In the genomic region with DNA sequence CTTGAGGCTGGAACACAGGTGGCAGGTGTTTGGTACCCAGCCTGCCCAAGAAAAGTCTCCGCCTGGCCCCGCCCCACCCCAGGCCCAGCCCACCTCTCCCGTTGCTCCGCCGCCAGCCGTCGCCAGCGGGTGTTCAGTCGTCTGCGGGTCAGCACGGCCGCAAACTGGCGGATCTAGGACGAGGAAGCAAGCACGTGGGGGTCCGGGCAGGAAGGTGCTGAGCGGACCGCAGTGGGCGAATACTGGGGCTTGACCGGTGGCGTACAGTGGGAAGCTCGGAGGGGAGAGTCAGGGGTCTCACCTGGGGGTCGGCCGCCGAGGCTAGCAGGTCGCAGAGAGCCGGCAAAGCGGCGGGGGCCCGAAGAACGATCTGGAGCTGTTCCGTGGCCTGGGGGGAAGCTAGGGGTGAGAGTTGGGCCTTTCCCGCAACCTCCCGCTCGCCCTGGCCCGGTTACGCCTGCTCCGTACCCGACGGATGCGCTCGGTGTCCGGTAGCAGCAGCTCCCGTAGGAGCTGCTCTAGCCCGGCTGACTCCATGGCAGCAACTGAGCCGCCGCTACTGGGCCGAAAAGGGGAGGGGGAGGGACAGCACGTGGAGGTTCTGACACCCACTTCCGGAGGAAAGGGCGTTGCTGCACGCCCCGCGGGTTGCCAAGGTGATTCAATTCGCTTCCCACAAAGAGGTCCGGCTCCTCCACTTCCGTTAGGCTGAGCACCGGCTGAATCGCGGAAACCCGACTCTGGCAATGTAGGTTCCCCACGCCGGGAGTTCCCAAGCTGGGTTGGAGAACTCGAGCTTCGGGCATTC, we compare ENCODE assay signal across 1 cellular context.
TF ChIP-seq lines count a peak whose summit lies in the region.

A gene with protein sequence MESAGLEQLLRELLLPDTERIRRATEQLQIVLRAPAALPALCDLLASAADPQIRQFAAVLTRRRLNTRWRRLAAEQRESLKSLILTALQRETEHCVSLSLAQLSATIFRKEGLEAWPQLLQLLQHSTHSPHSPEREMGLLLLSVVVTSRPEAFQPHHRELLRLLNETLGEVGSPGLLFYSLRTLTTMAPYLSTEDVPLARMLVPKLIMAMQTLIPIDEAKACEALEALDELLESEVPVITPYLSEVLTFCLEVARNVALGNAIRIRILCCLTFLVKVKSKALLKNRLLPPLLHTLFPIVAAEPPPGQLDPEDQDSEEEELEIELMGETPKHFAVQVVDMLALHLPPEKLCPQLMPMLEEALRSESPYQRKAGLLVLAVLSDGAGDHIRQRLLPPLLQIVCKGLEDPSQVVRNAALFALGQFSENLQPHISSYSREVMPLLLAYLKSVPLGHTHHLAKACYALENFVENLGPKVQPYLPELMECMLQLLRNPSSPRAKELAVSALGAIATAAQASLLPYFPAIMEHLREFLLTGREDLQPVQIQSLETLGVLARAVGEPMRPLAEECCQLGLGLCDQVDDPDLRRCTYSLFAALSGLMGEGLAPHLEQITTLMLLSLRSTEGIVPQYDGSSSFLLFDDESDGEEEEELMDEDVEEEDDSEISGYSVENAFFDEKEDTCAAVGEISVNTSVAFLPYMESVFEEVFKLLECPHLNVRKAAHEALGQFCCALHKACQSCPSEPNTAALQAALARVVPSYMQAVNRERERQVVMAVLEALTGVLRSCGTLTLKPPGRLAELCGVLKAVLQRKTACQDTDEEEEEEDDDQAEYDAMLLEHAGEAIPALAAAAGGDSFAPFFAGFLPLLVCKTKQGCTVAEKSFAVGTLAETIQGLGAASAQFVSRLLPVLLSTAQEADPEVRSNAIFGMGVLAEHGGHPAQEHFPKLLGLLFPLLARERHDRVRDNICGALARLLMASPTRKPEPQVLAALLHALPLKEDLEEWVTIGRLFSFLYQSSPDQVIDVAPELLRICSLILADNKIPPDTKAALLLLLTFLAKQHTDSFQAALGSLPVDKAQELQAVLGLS (minus strand): TSS at position 566 of the 808 bp plus-strand sequence. CDS start 29 bp downstream, at position 537.

TF ChIP-seq in GM12878, 131 proteins besides CTCF, POLR2A, EP300 and RAD21 (continued from another document and continues in another):
- TF ChIP-seq, protein P1, sequence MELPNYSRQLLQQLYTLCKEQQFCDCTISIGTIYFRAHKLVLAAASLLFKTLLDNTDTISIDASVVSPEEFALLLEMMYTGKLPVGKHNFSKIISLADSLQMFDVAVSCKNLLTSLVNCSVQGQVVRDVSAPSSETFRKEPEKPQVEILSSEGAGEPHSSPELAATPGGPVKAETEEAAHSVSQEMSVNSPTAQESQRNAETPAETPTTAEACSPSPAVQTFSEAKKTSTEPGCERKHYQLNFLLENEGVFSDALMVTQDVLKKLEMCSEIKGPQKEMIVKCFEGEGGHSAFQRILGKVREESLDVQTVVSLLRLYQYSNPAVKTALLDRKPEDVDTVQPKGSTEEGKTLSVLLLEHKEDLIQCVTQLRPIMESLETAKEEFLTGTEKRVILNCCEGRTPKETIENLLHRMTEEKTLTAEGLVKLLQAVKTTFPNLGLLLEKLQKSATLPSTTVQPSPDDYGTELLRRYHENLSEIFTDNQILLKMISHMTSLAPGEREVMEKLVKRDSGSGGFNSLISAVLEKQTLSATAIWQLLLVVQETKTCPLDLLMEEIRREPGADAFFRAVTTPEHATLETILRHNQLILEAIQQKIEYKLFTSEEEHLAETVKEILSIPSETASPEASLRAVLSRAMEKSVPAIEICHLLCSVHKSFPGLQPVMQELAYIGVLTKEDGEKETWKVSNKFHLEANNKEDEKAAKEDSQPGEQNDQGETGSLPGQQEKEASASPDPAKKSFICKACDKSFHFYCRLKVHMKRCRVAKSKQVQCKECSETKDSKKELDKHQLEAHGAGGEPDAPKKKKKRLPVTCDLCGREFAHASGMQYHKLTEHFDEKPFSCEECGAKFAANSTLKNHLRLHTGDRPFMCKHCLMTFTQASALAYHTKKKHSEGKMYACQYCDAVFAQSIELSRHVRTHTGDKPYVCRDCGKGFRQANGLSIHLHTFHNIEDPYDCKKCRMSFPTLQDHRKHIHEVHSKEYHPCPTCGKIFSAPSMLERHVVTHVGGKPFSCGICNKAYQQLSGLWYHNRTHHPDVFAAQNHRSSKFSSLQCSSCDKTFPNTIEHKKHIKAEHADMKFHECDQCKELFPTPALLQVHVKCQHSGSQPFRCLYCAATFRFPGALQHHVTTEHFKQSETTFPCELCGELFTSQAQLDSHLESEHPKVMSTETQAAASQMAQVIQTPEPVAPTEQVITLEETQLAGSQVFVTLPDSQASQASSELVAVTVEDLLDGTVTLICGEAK (IDR thresholded peaks at IDR 0.05; ENCODE audit: borderline replicate concordance): peak; percentile 100
- peak; percentile 59 to 95; a peak in 3 of 4 replicates for TF ChIP-seq SRF (IDR thresholded peaks at IDR 0.05; ENCODE audit: low read depth in 2 of 2, low read length in 2 of 2)
- no peak for TF ChIP-seq ZNF274 (IDR thresholded peaks at IDR 0.05; ENCODE audit: insufficient read depth, insufficient read length)
- peak; percentile 26; the same call in 1 of the 2 replicates for TF ChIP-seq SMC3 (IDR thresholded peaks at IDR 0.05; ENCODE audit: borderline replicate concordance, low read length)
- TF ChIP-seq RB1 (IDR thresholded peaks at IDR 0.05; ENCODE audit: borderline replicate concordance): peak; percentile 97
- TF ChIP-seq RBBP5 (conservative IDR thresholded peaks at IDR 0.05): no peak
- TF ChIP-seq, protein P2, sequence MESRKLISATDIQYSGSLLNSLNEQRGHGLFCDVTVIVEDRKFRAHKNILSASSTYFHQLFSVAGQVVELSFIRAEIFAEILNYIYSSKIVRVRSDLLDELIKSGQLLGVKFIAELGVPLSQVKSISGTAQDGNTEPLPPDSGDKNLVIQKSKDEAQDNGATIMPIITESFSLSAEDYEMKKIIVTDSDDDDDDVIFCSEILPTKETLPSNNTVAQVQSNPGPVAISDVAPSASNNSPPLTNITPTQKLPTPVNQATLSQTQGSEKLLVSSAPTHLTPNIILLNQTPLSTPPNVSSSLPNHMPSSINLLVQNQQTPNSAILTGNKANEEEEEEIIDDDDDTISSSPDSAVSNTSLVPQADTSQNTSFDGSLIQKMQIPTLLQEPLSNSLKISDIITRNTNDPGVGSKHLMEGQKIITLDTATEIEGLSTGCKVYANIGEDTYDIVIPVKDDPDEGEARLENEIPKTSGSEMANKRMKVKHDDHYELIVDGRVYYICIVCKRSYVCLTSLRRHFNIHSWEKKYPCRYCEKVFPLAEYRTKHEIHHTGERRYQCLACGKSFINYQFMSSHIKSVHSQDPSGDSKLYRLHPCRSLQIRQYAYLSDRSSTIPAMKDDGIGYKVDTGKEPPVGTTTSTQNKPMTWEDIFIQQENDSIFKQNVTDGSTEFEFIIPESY (IDR thresholded peaks at IDR 0.05): no peak
- TF ChIP-seq, protein P3, sequence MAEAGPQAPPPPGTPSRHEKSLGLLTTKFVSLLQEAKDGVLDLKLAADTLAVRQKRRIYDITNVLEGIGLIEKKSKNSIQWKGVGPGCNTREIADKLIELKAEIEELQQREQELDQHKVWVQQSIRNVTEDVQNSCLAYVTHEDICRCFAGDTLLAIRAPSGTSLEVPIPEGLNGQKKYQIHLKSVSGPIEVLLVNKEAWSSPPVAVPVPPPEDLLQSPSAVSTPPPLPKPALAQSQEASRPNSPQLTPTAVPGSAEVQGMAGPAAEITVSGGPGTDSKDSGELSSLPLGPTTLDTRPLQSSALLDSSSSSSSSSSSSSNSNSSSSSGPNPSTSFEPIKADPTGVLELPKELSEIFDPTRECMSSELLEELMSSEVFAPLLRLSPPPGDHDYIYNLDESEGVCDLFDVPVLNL (IDR thresholded peaks at IDR 0.05; ENCODE audit: low read depth, low read length): no peak; the same call in 1 of the 2 replicates
- no peak for TF ChIP-seq KLF5 (IDR thresholded peaks at IDR 0.05; ENCODE audit: partially characterized antibody)
- TF ChIP-seq HCFC1 (IDR thresholded peaks at IDR 0.05; ENCODE audit: low read length): peak; percentile 95
- 0 out of 2 replicates have a peak, but pooled peaks have one; percentile 59 for TF ChIP-seq GATAD2B (conservative IDR thresholded peaks at IDR 0.05; ENCODE audit: low read depth)
- TF ChIP-seq CHD1 (IDR thresholded peaks at IDR 0.05; ENCODE audit: low read depth, low read length): no peak
- TF ChIP-seq, protein P4, sequence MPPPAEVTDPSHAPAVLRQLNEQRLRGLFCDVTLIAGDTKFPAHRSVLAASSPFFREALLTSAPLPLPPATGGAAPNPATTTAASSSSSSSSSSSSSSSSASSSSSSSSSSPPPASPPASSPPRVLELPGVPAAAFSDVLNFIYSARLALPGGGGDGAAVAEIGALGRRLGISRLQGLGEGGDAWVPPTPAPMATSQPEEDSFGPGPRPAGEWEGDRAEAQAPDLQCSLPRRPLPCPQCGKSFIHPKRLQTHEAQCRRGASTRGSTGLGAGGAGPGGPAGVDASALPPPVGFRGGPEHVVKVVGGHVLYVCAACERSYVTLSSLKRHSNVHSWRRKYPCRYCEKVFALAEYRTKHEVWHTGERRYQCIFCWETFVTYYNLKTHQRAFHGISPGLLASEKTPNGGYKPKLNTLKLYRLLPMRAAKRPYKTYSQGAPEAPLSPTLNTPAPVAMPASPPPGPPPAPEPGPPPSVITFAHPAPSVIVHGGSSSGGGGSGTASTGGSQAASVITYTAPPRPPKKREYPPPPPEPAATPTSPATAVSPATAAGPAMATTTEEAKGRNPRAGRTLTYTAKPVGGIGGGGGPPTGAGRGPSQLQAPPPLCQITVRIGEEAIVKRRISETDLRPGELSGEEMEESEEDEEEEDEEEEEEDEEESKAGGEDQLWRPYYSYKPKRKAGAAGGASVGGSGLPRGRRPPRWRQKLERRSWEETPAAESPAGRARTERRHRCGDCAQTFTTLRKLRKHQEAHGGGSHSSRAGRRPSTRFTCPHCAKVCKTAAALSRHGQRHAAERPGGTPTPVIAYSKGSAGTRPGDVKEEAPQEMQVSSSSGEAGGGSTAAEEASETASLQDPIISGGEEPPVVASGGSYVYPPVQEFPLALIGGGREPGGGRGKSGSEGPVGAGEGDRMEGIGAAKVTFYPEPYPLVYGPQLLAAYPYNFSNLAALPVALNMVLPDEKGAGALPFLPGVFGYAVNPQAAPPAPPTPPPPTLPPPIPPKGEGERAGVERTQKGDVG (CRISPR knock-in tag; IDR thresholded peaks at IDR 0.05): no peak
- TF ChIP-seq, protein P5, sequence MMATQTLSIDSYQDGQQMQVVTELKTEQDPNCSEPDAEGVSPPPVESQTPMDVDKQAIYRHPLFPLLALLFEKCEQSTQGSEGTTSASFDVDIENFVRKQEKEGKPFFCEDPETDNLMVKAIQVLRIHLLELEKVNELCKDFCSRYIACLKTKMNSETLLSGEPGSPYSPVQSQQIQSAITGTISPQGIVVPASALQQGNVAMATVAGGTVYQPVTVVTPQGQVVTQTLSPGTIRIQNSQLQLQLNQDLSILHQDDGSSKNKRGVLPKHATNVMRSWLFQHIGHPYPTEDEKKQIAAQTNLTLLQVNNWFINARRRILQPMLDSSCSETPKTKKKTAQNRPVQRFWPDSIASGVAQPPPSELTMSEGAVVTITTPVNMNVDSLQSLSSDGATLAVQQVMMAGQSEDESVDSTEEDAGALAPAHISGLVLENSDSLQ (IDR thresholded peaks at IDR 0.05): peak; percentile 75
- peak; percentile 99 for TF ChIP-seq SIN3A (IDR thresholded peaks at IDR 0.05; ENCODE audit: low read depth, low read length)
- TF ChIP-seq NFXL1 (IDR thresholded peaks at IDR 0.05; ENCODE audit: borderline replicate concordance): no peak
- TF ChIP-seq STAT3 (IDR thresholded peaks at IDR 0.05; ENCODE audit: low read depth, low read length): peak; percentile 95
- TF ChIP-seq, protein P6, sequence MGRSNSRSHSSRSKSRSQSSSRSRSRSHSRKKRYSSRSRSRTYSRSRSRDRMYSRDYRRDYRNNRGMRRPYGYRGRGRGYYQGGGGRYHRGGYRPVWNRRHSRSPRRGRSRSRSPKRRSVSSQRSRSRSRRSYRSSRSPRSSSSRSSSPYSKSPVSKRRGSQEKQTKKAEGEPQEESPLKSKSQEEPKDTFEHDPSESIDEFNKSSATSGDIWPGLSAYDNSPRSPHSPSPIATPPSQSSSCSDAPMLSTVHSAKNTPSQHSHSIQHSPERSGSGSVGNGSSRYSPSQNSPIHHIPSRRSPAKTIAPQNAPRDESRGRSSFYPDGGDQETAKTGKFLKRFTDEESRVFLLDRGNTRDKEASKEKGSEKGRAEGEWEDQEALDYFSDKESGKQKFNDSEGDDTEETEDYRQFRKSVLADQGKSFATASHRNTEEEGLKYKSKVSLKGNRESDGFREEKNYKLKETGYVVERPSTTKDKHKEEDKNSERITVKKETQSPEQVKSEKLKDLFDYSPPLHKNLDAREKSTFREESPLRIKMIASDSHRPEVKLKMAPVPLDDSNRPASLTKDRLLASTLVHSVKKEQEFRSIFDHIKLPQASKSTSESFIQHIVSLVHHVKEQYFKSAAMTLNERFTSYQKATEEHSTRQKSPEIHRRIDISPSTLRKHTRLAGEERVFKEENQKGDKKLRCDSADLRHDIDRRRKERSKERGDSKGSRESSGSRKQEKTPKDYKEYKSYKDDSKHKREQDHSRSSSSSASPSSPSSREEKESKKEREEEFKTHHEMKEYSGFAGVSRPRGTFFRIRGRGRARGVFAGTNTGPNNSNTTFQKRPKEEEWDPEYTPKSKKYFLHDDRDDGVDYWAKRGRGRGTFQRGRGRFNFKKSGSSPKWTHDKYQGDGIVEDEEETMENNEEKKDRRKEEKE (IDR thresholded peaks at IDR 0.05): no peak
- peak; percentile 51; the same call in 1 of the 2 replicates for TF ChIP-seq BACH1 (IDR thresholded peaks at IDR 0.05; ENCODE audit: borderline replicate concordance)
- TF ChIP-seq, protein P7, sequence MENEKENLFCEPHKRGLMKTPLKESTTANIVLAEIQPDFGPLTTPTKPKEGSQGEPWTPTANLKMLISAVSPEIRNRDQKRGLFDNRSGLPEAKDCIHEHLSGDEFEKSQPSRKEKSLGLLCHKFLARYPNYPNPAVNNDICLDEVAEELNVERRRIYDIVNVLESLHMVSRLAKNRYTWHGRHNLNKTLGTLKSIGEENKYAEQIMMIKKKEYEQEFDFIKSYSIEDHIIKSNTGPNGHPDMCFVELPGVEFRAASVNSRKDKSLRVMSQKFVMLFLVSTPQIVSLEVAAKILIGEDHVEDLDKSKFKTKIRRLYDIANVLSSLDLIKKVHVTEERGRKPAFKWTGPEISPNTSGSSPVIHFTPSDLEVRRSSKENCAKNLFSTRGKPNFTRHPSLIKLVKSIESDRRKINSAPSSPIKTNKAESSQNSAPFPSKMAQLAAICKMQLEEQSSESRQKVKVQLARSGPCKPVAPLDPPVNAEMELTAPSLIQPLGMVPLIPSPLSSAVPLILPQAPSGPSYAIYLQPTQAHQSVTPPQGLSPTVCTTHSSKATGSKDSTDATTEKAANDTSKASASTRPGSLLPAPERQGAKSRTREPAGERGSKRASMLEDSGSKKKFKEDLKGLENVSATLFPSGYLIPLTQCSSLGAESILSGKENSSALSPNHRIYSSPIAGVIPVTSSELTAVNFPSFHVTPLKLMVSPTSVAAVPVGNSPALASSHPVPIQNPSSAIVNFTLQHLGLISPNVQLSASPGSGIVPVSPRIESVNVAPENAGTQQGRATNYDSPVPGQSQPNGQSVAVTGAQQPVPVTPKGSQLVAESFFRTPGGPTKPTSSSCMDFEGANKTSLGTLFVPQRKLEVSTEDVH (IDR thresholded peaks at IDR 0.05; ENCODE audit: low read depth, partially characterized antibody): peak; percentile 96
